Comparison of ENCODE assay signal across 10 cellular contexts in the genomic region with DNA sequence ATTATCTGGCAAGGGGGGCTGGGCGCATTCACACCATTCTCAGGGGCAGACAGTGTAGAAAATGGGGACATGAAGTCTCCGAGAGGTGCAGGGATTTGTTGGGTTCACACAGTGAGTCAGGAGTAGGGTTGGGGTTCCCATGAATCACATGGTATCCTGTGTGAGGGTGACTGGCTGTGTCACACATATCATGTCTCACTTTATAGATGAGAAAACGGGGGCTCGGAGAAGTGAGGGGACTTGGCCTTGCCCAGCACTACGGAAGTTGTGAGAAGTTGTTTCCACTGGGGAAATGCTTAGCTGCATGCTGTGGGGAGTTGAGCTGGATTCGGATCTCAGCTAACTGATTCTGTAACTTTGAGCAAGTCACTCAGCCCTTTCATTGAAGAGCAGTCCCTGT. TPM values are rescaled to one million over a fixed set of nuclear protein-coding genes. Genes with fewer than 3 reads are reported as not detected.
DNase-seq lines count a peak whose midpoint lies in the region; ATAC-seq and TF ChIP-seq lines count a peak whose summit lies in the region.
"Had no signal": no experiment of that assay in that cellular context is flagged by ENCODE, and none has a peak within 500 bp of the region (broad histone marks: within the 10 kb centered on the region; RNA-seq: fewer than 3 reads in every experiment).

No MANE protein-coding gene starts in this region.

- H3K4me2 ChIP-seq in fibroblast of lung (ENCODE audit: extremely low read depth, insufficient read depth, low read length) (peak overlapping the region; percentile 23), H9 (ENCODE audit: insufficient read depth, insufficient read length, low read length) (no peak overlapping the region)

- no peak overlapping the region for H2BK5ac ChIP-seq in H9 (ENCODE audit: insufficient read length, low read length)

- no peak overlapping the region for H3K56ac ChIP-seq in H9 (ENCODE audit: insufficient read length, low read depth, low read length)

- H3K23ac ChIP-seq in H9 (ENCODE audit: insufficient read length, low read depth, low read length) = no peak overlapping the region

- H3K27me3 ChIP-seq in fibroblast of lung (ENCODE audit: control insufficient read depth, insufficient read depth, low read length) (peaks cover 27% of the 10 kb centered on the region), H9 (ENCODE audit: insufficient read depth, low read length) (no peaks in the 10 kb centered on the region)

- no peak overlapping the region for H2AFZ ChIP-seq in fibroblast of lung (ENCODE audit: low read length)
- no peak overlapping the region for H2AFZ ChIP-seq in H9 (ENCODE audit: low read length)

- H3K4ac ChIP-seq in H9 (ENCODE audit: low read depth, low read length) = no peak overlapping the region

- H4K5ac ChIP-seq in H9 (ENCODE audit: insufficient read length, low read depth, low read length) = no peak overlapping the region

- no peak overlapping the region for H2AK5ac ChIP-seq in H9 (ENCODE audit: insufficient read length, low read length)

- no peak overlapping the region for H4K91ac ChIP-seq in H9 (ENCODE audit: insufficient read length, low read depth, low read length)

- H2BK20ac ChIP-seq in H9 (ENCODE audit: low read depth, low read length, poor library complexity, severe bottlenecking) = no peak overlapping the region

- no peak overlapping the region; a peak in 1 of 7 replicates for H3K27ac Mint-ChIP-seq in H9

- no peaks in the 10 kb centered on the region for H3K4me1 ChIP-seq in fibroblast of lung (ENCODE audit: control insufficient read depth, extremely low read depth, insufficient read depth, low read length)
- 0 out of 2 replicates have a peak, but pooled peaks cover 4% of the 10 kb centered on the region for H3K4me1 ChIP-seq in H9 (ENCODE audit: insufficient read depth, low read length)

- H3K9ac ChIP-seq in SK-N-MC (ENCODE audit: insufficient read length) = no peak overlapping the region
- H3K9ac ChIP-seq in fibroblast of lung (ENCODE audit: insufficient read depth, low read length) = no peak overlapping the region
- no peak overlapping the region for H3K9ac ChIP-seq in H9 (ENCODE audit: extremely low read depth, insufficient read length, low read length)

- H3K4me1 Mint-ChIP-seq in H9 = peaks cover 23 to 30% of the 10 kb centered on the region in 2 experiments

- H2BK120ac ChIP-seq in H9 (ENCODE audit: low read depth, low read length, poor library complexity, severe bottlenecking) = no peak overlapping the region

- TF ChIP-seq CTCF in fibroblast of lung (conservative IDR thresholded peaks at IDR 0.05 in 1 of 2, IDR thresholded peaks at IDR 0.05 in 1 of 2; ENCODE audit: low read depth in 1 of 2, low read length in 2 of 2) (no peak), H9 (conservative IDR thresholded peaks at IDR 0.05) (no peak)

- no peaks in the 10 kb centered on the region for H3K9me3 ChIP-seq in SK-N-MC (ENCODE audit: low read depth, low read length)
- no peaks in the 10 kb centered on the region for H3K9me3 ChIP-seq in fibroblast of lung (ENCODE audit: control insufficient read depth, insufficient read depth, low read depth, low read length)
- H3K9me3 ChIP-seq in H9 (ENCODE audit: control insufficient read depth, low read depth, low read length) = no peaks in the 10 kb centered on the region

- no peak for ATAC-seq in HG02870 (IDR thresholded peaks at IDR 0.05; ENCODE audit: unreplicated experiment)

- no peak overlapping the region for H2BK15ac ChIP-seq in H9 (ENCODE audit: low read depth, low read length)

- no peaks in the 10 kb centered on the region; the same call in 1 of the 2 replicates for H3K27me3 Mint-ChIP-seq in H9 (ENCODE audit: low read depth)

- no CpG with 5 or more reads among the region's 6 CpGs for WGBS in H9 (ENCODE audit: extremely low coverage, insufficient read length, low lambda C conversion rate)

- peak; percentile 32 for DNase-seq in stimulated activated CD4-positive, alpha-beta T cell treated with anti-CD3 and anti-CD28 coated beads, Interleukin-4, amount 100 ng/mL, for 24 hours
- no peak for DNase-seq in stimulated activated CD4-positive, alpha-beta T cell treated with anti-CD3 and anti-CD28 coated beads, Interleukin-2, amount 100 ng/mL, for 24 hours
- DNase-seq in SK-N-MC (ENCODE audit: low read depth, low spot score) = no peak
- DNase-seq in fibroblast of lung (ENCODE audit: low read depth in 2 of 2) = no peak
- DNase-seq in H9 = no peak
- DNase-seq in activated gamma-delta T cell (lab: John Stamatoyannopoulos, UW) = no peak
- no peak for DNase-seq in NCI-H187 treated with DMSO at 0.1 percent for 48 hours (lab: John Stamatoyannopoulos, UW)

- peaks cover 8% of the 10 kb centered on the region for H3K23me2 ChIP-seq in H9 (ENCODE audit: insufficient read length, low read depth, low read length, poor library complexity, severe bottlenecking)

- H3K36me3 ChIP-seq in SK-N-MC (ENCODE audit: insufficient read depth, low read length) = no peaks in the 10 kb centered on the region
- H3K36me3 ChIP-seq in fibroblast of lung (ENCODE audit: control insufficient read depth, insufficient read depth, low read length) = no peaks in the 10 kb centered on the region

- no peak overlapping the region for H2BK12ac ChIP-seq in H9 (ENCODE audit: insufficient read length, low read depth, low read length)

- H3K14ac ChIP-seq in H9 (ENCODE audit: insufficient read depth, low read length) = no peak overlapping the region

- no peaks in the 10 kb centered on the region for H4K20me1 ChIP-seq in fibroblast of lung (ENCODE audit: control insufficient read depth, extremely low read depth, insufficient read depth, low read length)
- H4K20me1 ChIP-seq in H9 (ENCODE audit: control insufficient read depth, insufficient read depth, insufficient read length) = peaks cover 3% of the 10 kb centered on the region

- H3K79me1 ChIP-seq in H9 (ENCODE audit: insufficient read depth, low read depth, low read length, poor library complexity, severe bottlenecking) = no peaks in the 10 kb centered on the region

- H3K79me2 ChIP-seq in fibroblast of lung (ENCODE audit: control insufficient read depth, insufficient read depth, low read length) = no peaks in the 10 kb centered on the region
- no peaks in the 10 kb centered on the region for H3K79me2 ChIP-seq in H9 (ENCODE audit: insufficient read depth, low read length)

- no peak overlapping the region for H4K8ac ChIP-seq in H9 (replicated peaks; ENCODE audit: insufficient read length, low read depth, low read length)

- no peak overlapping the region for H3K18ac ChIP-seq in H9 (ENCODE audit: insufficient read length, low read depth, low read length)

- H3K36me3 Mint-ChIP-seq in H9 (ENCODE audit: insufficient read depth in 1 of 3, low read depth in 3 of 3) = peaks cover 17 to 32% (median 21%) of the 10 kb centered on the region in 3 experiments; a peak in 6 of 7 replicates

- H3K4me3 ChIP-seq in SK-N-MC (peak overlapping the region; percentile 33; the same call in 1 of the 2 replicates), fibroblast of lung (replicated peaks in 1 of 4; ENCODE audit: control extremely low read depth in 1 of 4, insufficient read depth in 1 of 4, low read depth in 3 of 4, low read length in 4 of 4) (no peak overlapping the region)

- H3K27ac ChIP-seq in SK-N-MC (no peak overlapping the region), fibroblast of lung (ENCODE audit: insufficient read depth, low read length) (no peak overlapping the region), H9 (ENCODE audit: insufficient read length, low read depth, low read length) (no peak overlapping the region)

- no peaks in the 10 kb centered on the region for H3K9me3 Mint-ChIP-seq in H9

- no peak overlapping the region for H3T11ph ChIP-seq in H9 (ENCODE audit: low read length)

- H3K4me3 Mint-ChIP-seq in H9 = peak overlapping the region in 1 of 2 experiments; percentile 38; a peak in 1 of 5 replicates

RNA-seq across cellular contexts. Expression of a gene that starts 4.2 kb away (rescaled TPM):
- total RNA-seq in fibroblast of lung (under 0.01 TPM in 1 of 2 replicates, not detected in the other), H9 (2021) (17.2 and 19.8 TPM in 2 replicates)
- not detected in 2 replicates for polyA plus RNA-seq in fibroblast of lung
- polyA plus RNA-seq in fibroblast of lung (2012) = not detected in 2 replicates
- not detected in 2 replicates for polyA minus RNA-seq in fibroblast of lung (ENCODE audit: low replicate concordance)

RNA-seq across cellular contexts. Expression of a gene that starts 7.4 kb away (rescaled TPM):
- 108 TPM in 2 replicates for total RNA-seq in fibroblast of lung
- 87.7 and 122 TPM in 2 replicates for polyA plus RNA-seq in fibroblast of lung
- 147 and 188 TPM in 2 replicates for polyA plus RNA-seq in fibroblast of lung (2012)
- 114 and 133 TPM in 2 replicates for polyA minus RNA-seq in fibroblast of lung (ENCODE audit: low replicate concordance)
- 237 and 248 TPM in 2 replicates for total RNA-seq in H9 (2021)

RNA-seq across cellular contexts. Expression of a gene that starts 18.5 kb away (rescaled TPM):
- total RNA-seq in fibroblast of lung (not detected in 2 replicates), H9 (2021) (not detected in 2 replicates)
- 0.28 TPM in 1 of 2 replicates, not detected in the other for polyA plus RNA-seq in fibroblast of lung
- 0.20 and 0.36 TPM in 2 replicates for polyA plus RNA-seq in fibroblast of lung (2012)
- not detected in 2 replicates for polyA minus RNA-seq in fibroblast of lung (ENCODE audit: low replicate concordance)

RNA-seq across cellular contexts. Expression of a gene that starts 25.3 kb away (rescaled TPM):
- total RNA-seq in fibroblast of lung (16.4 and 25.9 TPM in 2 replicates), H9 (2021) (28.7 and 35.5 TPM in 2 replicates)
- 27.7 and 28.5 TPM in 2 replicates for polyA plus RNA-seq in fibroblast of lung
- polyA plus RNA-seq in fibroblast of lung (2012) = 37.1 and 39.7 TPM in 2 replicates
- 98.0 and 145 TPM in 2 replicates for polyA minus RNA-seq in fibroblast of lung (ENCODE audit: low replicate concordance)

RNA-seq across cellular contexts. Expression of a gene that starts 32.9 kb away (rescaled TPM):
- 1.8 and 11.1 TPM in 2 replicates for total RNA-seq in fibroblast of lung
- polyA plus RNA-seq in fibroblast of lung = 0.41 and 0.76 TPM in 2 replicates
- 1.0 and 1.1 TPM in 2 replicates for polyA plus RNA-seq in fibroblast of lung (2012)
- not detected in 2 replicates for polyA minus RNA-seq in fibroblast of lung (ENCODE audit: low replicate concordance)
- not detected in 2 replicates for total RNA-seq in H9 (2021)
- total RNA-seq: astrocyte had no signal
- polyA plus RNA-seq: small intestine had no signal

Comparison
In these comparisons a context has a peak if more than half of its experiments do, and no peak if none do; other contexts are left out.
1. RNA of a gene that starts 4.2 kb away (total RNA-seq): 17.2 to 19.8 TPM in H9; under 0.01 TPM in fibroblast of lung; every median in the first group is over 10 times any median in the second.